In genomic region chr11:27116684-27117083, GRCh38 we compare ENCODE assay signal across 18 cellular contexts.
DNase-seq lines count a peak whose midpoint lies in the region; ATAC-seq and TF ChIP-seq lines count a peak whose summit lies in the region.
"Had no signal": no experiment of that assay in that cellular context is flagged by ENCODE, and none has a peak within 500 bp of the region (broad histone marks: within the 10 kb centered on the region; RNA-seq: fewer than 3 reads in every experiment).

No MANE protein-coding gene starts in this region.

- H3K36me3 ChIP-seq in cardiac muscle cell = no peaks in the 10 kb centered on the region
- H3K36me3 ChIP-seq in right atrium auricular region = no peaks in the 10 kb centered on the region
- H3K36me3 ChIP-seq: uterus had no signal

- no peak overlapping the region for H3K27ac Mint-ChIP-seq in activated T-helper 2 cell treated with anti-CD3 and anti-CD28 coated beads, Interferon-gamma antibody, Interleukin-2, Interleukin-4, amounts not matched to agents 10 μg/mL and 5 μg/mL and 100 μg/mL, durations not matched to agents 14 hours and 24 hours and 36 hours
- H3K27ac Mint-ChIP-seq: activated T-helper 17 cell treated with anti-CD3 and anti-CD28 coated beads, Interleukin-2, amount 50 U/mL, for 72 hours; nephron progenitor cell; stimulated activated memory B cell treated with anti-CD40 and anti-IgM and Interleukin-4, amounts not matched to agents 10 μg/mL and 1 μg/mL and 100 μg/mL, for 72 hours had no signal

- no peaks in the 10 kb centered on the region for H3K36me3 Mint-ChIP-seq in activated T-helper 2 cell treated with anti-CD3 and anti-CD28 coated beads, Interferon-gamma antibody, Interleukin-2, Interleukin-4, amounts not matched to agents 10 μg/mL and 5 μg/mL and 100 μg/mL, durations not matched to agents 14 hours and 24 hours and 36 hours (ENCODE audit: low read depth)
- H3K36me3 Mint-ChIP-seq: stimulated activated memory B cell treated with anti-CD40 and anti-IgM and Interleukin-4, amounts not matched to agents 10 μg/mL and 1 μg/mL and 100 μg/mL, for 72 hours had no signal

- intact Hi-C loops in activated T-helper 2 cell treated with anti-CD3 and anti-CD28 coated beads, Interferon-gamma antibody, Interleukin-2, Interleukin-4, amounts not matched to agents 10 μg/mL and 5 μg/mL and 100 μg/mL, durations not matched to agents 14 hours and 24 hours and 36 hours (cut with micrococcal nuclease) = no loop called here

- no peaks in the 10 kb centered on the region for H3K4me1 Mint-ChIP-seq in activated T-helper 2 cell treated with anti-CD3 and anti-CD28 coated beads, Interferon-gamma antibody, Interleukin-2, Interleukin-4, amounts not matched to agents 10 μg/mL and 5 μg/mL and 100 μg/mL, durations not matched to agents 14 hours and 24 hours and 36 hours (ENCODE audit: low read depth)
- H3K4me1 Mint-ChIP-seq: activated T-helper 17 cell treated with anti-CD3 and anti-CD28 coated beads, Interleukin-2, amount 50 U/mL, for 72 hours; nephron progenitor cell; stimulated activated memory B cell treated with anti-CD40 and anti-IgM and Interleukin-4, amounts not matched to agents 10 μg/mL and 1 μg/mL and 100 μg/mL, for 72 hours had no signal

- ATAC-seq in GM18505 (IDR thresholded peaks at IDR 0.05; ENCODE audit: unreplicated experiment) = no peak
- no peak for ATAC-seq in GM18907 (IDR thresholded peaks at IDR 0.05; ENCODE audit: unreplicated experiment)
- ATAC-seq: activated T-helper 17 cell treated with anti-CD3 and anti-CD28 coated beads, Interleukin-2, amount 50 U/mL, for 72 hours; foreskin keratinocyte; right cardiac atrium; stimulated activated memory B cell treated with anti-CD40 and anti-IgM and Interleukin-4, amounts not matched to agents 10 μg/mL and 1 μg/mL and 100 μg/mL, for 72 hours had no signal

- DNase-seq in cardiac muscle cell (ENCODE audit: low read depth in 1 of 2, low spot score in 1 of 2) = peak; percentile 2 to 78
- no peak for DNase-seq in right atrium auricular region (ENCODE audit: low spot score)
- DNase-seq in NOMO-1 treated with dmso at 0.1 percent for 144 hours (lab: John Stamatoyannopoulos, UW; ENCODE audit: unreplicated experiment) = peak; percentile 56
- peak; percentile 71 for DNase-seq in fibroblast of villous mesenchyme (ENCODE audit: low read depth)
- DNase-seq in activated T-cell treated with anti-CD3 and anti-CD28 coated beads, Interleukin-2, amount 50 U/mL, for 48 hours = no peak
- DNase-seq in activated T-helper 2 cell treated with anti-CD3 and anti-CD28 coated beads, Interferon-gamma antibody, Interleukin-2, Interleukin-4, amounts not matched to agents 10 μg/mL and 5 μg/mL and 100 μg/mL, durations not matched to agents 14 hours and 24 hours and 36 hours (ENCODE audit: low spot score) = no peak
- DNase-seq: amygdala, DMS153, dorsolateral prefrontal cortex, foreskin keratinocyte, MM.1S, nephron progenitor cell, right cardiac atrium, uterus had no signal

- TF ChIP-seq CTCF in cardiac muscle cell (IDR thresholded peaks at IDR 0.05; ENCODE audit: low read depth, low read length) = no peak
- no peak for TF ChIP-seq CTCF in right atrium auricular region (IDR thresholded peaks at IDR 0.05)
- TF ChIP-seq CTCF in fibroblast of villous mesenchyme (IDR thresholded peaks at IDR 0.05; ENCODE audit: insufficient read depth, low read depth, low read length) = no peak

- no peak overlapping the region for H3K4me3 Mint-ChIP-seq in activated T-helper 2 cell treated with anti-CD3 and anti-CD28 coated beads, Interferon-gamma antibody, Interleukin-2, Interleukin-4, amounts not matched to agents 10 μg/mL and 5 μg/mL and 100 μg/mL, durations not matched to agents 14 hours and 24 hours and 36 hours (ENCODE audit: low read depth)
- H3K4me3 Mint-ChIP-seq: activated T-helper 17 cell treated with anti-CD3 and anti-CD28 coated beads, Interleukin-2, amount 50 U/mL, for 72 hours; nephron progenitor cell; stimulated activated memory B cell treated with anti-CD40 and anti-IgM and Interleukin-4, amounts not matched to agents 10 μg/mL and 1 μg/mL and 100 μg/mL, for 72 hours had no signal

- H3K4me3 ChIP-seq in cardiac muscle cell (no peak overlapping the region), right atrium auricular region (no peak overlapping the region), fibroblast of villous mesenchyme (ENCODE audit: low read depth, low read length) (no peak overlapping the region)
- H3K4me3 ChIP-seq: dorsolateral prefrontal cortex, uterus had no signal

- H3K9me3 Mint-ChIP-seq in activated T-helper 2 cell treated with anti-CD3 and anti-CD28 coated beads, Interferon-gamma antibody, Interleukin-2, Interleukin-4, amounts not matched to agents 10 μg/mL and 5 μg/mL and 100 μg/mL, durations not matched to agents 14 hours and 24 hours and 36 hours = no peaks in the 10 kb centered on the region
- H3K9me3 Mint-ChIP-seq: nephron progenitor cell; stimulated activated memory B cell treated with anti-CD40 and anti-IgM and Interleukin-4, amounts not matched to agents 10 μg/mL and 1 μg/mL and 100 μg/mL, for 72 hours had no signal

- H3K27me3 ChIP-seq in cardiac muscle cell (no peaks in the 10 kb centered on the region), right atrium auricular region (no peaks in the 10 kb centered on the region)
- H3K27me3 ChIP-seq: dorsolateral prefrontal cortex, foreskin keratinocyte, uterus had no signal

- no peak overlapping the region for H3K27ac ChIP-seq in cardiac muscle cell
- H3K27ac ChIP-seq in right atrium auricular region = no peak overlapping the region
- H3K27ac ChIP-seq: dorsolateral prefrontal cortex, foreskin keratinocyte, uterus had no signal

- no peak for TF ChIP-seq POLR2A in GM18505 (IDR thresholded peaks at IDR 0.05; ENCODE audit: borderline replicate concordance, extremely low read depth, insufficient read depth, insufficient read length)

- H3K9me3 ChIP-seq in cardiac muscle cell (ENCODE audit: low read depth) (no peaks in the 10 kb centered on the region), right atrium auricular region (no peaks in the 10 kb centered on the region)
- H3K9me3 ChIP-seq: uterus had no signal

- H3K27me3 Mint-ChIP-seq in activated T-helper 2 cell treated with anti-CD3 and anti-CD28 coated beads, Interferon-gamma antibody, Interleukin-2, Interleukin-4, amounts not matched to agents 10 μg/mL and 5 μg/mL and 100 μg/mL, durations not matched to agents 14 hours and 24 hours and 36 hours (ENCODE audit: low read depth) = no peaks in the 10 kb centered on the region
- H3K27me3 Mint-ChIP-seq: stimulated activated memory B cell treated with anti-CD40 and anti-IgM and Interleukin-4, amounts not matched to agents 10 μg/mL and 1 μg/mL and 100 μg/mL, for 72 hours had no signal

- no peaks in the 10 kb centered on the region for H3K4me1 ChIP-seq in cardiac muscle cell (ENCODE audit: low read depth)
- no peaks in the 10 kb centered on the region for H3K4me1 ChIP-seq in right atrium auricular region
- H3K4me1 ChIP-seq: uterus had no signal

Comparison
In these comparisons a context has a peak if more than half of its experiments do, and no peak if none do; other contexts are left out.
1. DNase-seq: peak in cardiac muscle cell (2 of 2), NOMO-1 treated with dmso at 0.1 percent for 144 hours (single experiment) and fibroblast of villous mesenchyme (single experiment); none in right atrium auricular region (single experiment), activated T-cell treated with anti-CD3 and anti-CD28 coated beads, Interleukin-2, amount 50 U/mL, for 48 hours (0 of 2) and activated T-helper 2 cell treated with anti-CD3 and anti-CD28 coated beads, Interferon-gamma antibody, Interleukin-2, Interleukin-4, amounts not matched to agents 10 μg/mL and 5 μg/mL and 100 μg/mL, durations not matched to agents 14 hours and 24 hours and 36 hours (single experiment).